In the genomic region with DNA sequence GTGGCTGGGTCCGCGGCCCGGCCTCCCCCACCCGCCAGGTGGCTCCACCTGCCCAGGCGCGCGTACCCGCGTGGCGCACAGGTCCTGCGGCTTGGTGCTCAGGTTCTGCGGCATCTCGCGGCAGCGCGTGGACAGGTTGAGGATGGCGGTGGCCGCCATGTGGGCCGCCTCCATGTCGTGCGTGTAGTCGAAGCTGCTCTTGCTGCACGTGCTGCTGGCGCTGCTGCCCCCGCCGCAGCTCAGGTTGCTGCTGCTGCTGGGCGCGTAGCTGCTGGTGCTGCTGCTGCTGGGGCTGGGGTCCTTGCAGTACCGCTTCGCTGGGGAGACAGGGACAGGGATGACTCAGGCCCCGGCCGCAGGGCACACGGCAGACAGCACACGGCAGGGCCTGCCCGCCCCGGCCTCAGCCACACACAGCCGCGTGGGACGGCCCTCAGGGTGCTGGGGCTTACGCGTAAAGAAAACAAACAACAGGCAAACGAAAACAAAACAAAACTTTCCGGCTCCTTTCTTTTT, we compare ENCODE assay signal across 32 cellular contexts.
"Had no signal": no experiment of that assay in that cellular context is flagged by ENCODE, and none has a peak within 500 bp of the region (broad histone marks: within the 10 kb centered on the region; RNA-seq: fewer than 3 reads in every experiment).

No MANE protein-coding gene starts in this region.

- H3K27me3 ChIP-seq: ascending aorta, brain microvascular endothelial cell, foreskin keratinocyte, heart left ventricle had no signal

- DNase-seq: activated CD4-positive, alpha-beta memory T cell treated with anti-CD3 and anti-CD28 coated beads for 36 hours; activated CD4-positive, alpha-beta T cell treated with anti-CD3 and anti-CD28 coated beads for 48 hours; activated CD8-positive, alpha-beta memory T cell treated with anti-CD3 and anti-CD28 coated beads, Interleukin-2, amount 50 U/mL, for 4 hours; activated effector memory CD4-positive, alpha-beta T cell treated with anti-CD3 and anti-CD28 coated beads, Interleukin-2, amount 50 U/mL, for 16 hours; activated naive CD4-positive, alpha-beta T cell treated with anti-CD3 and anti-CD28 coated beads for 36 hours; activated naive CD8-positive, alpha-beta T cell treated with anti-CD3 and anti-CD28 coated beads, Interleukin-2, amount 10 ng/mL, durations not matched to agents 7 days and 5 days; activated T-cell treated with anti-CD3 and anti-CD28 coated beads, Interleukin-2, amount 50 U/mL, for 1 hour; brain microvascular endothelial cell; dermis blood vessel endothelial cell; effector CD4-positive, alpha-beta T cell; foreskin keratinocyte; heart left ventricle; hypothalamus; immature natural killer cell; lower lobe of right lung; mesendoderm; mucosa of descending colon; stimulated activated CD4-positive, alpha-beta T cell treated with anti-CD3 and anti-CD28 coated beads, Interleukin-4, amount 100 ng/mL, for 4 hours; stimulated activated CD8-positive, alpha-beta memory T cell treated with anti-CD3 and anti-CD28 coated beads, Interleukin-4, amount 100 ng/mL, for 48 hours; stimulated activated naive B cell treated with anti-CD40 and anti-IgM and Interleukin-4, amounts not matched to agents 10 μg/mL and 1 μg/mL and 100 μg/mL, for 72 hours; stomach; tibial artery had no signal

- H3K4me1 ChIP-seq: ascending aorta, esophagus muscularis mucosa, foreskin keratinocyte, lower lobe of right lung, stomach, tibial artery had no signal

- H3K36me3 ChIP-seq: ascending aorta, brain microvascular endothelial cell, esophagus muscularis mucosa, heart left ventricle, lower lobe of right lung, stomach, tibial artery had no signal

- H3K4me3 Mint-ChIP-seq: activated CD4-positive, alpha-beta memory T cell treated with anti-CD3 and anti-CD28 coated beads for 36 hours; activated naive CD4-positive, alpha-beta T cell treated with anti-CD3 and anti-CD28 coated beads for 36 hours; activated naive CD8-positive, alpha-beta T cell treated with anti-CD3 and anti-CD28 coated beads, Interleukin-2, amount 10 ng/mL, durations not matched to agents 7 days and 5 days; activated T-helper 1 cell treated with anti-CD3 and anti-CD28 coated beads, Interleukin-12 subunit alpha, Interleukin-12 subunit beta, Interleukin-2, Interleukin-4 antibody, amounts not matched to agents 30 ng/mL and 10 ng/mL and 1 ng/mL, durations not matched to agents 14 hours and 24 hours and 36 hours; central memory CD8-positive, alpha-beta T cell; immature natural killer cell; natural killer cell treated with Interleukin-12 subunit alpha and Interleukin-12 subunit beta and Interleukin-15 and Interleukin-18, amount 100 ng/mL, for 72 hours; stimulated activated naive B cell treated with anti-CD40 and anti-IgM and Interleukin-4, amounts not matched to agents 10 μg/mL and 1 μg/mL and 100 μg/mL, for 72 hours had no signal

- H3K27me3 Mint-ChIP-seq: central memory CD8-positive, alpha-beta T cell had no signal

- H3K9me3 Mint-ChIP-seq: activated CD4-positive, alpha-beta memory T cell treated with anti-CD3 and anti-CD28 coated beads for 36 hours; activated naive CD4-positive, alpha-beta T cell treated with anti-CD3 and anti-CD28 coated beads for 36 hours; activated naive CD8-positive, alpha-beta T cell treated with anti-CD3 and anti-CD28 coated beads, Interleukin-2, amount 10 ng/mL, durations not matched to agents 7 days and 5 days; activated T-helper 1 cell treated with anti-CD3 and anti-CD28 coated beads, Interleukin-12 subunit alpha, Interleukin-12 subunit beta, Interleukin-2, Interleukin-4 antibody, amounts not matched to agents 30 ng/mL and 10 ng/mL and 1 ng/mL, durations not matched to agents 14 hours and 24 hours and 36 hours; central memory CD8-positive, alpha-beta T cell; immature natural killer cell; natural killer cell treated with Interleukin-12 subunit alpha and Interleukin-12 subunit beta and Interleukin-15 and Interleukin-18, amount 100 ng/mL, for 72 hours had no signal

- ATAC-seq: activated CD4-positive, CD25-positive, alpha-beta regulatory T cell treated with anti-CD3 and anti-CD28 coated beads, Interleukin-2, amount 50 U/mL, for 24 hours; foreskin keratinocyte; lower lobe of right lung; mucosa of descending colon; natural killer cell treated with Interleukin-12 subunit alpha and Interleukin-12 subunit beta and Interleukin-15 and Interleukin-18, amount 100 ng/mL, for 72 hours; sciatic nerve; stimulated activated naive B cell treated with anti-CD40 and anti-IgM and Interleukin-4, amounts not matched to agents 10 μg/mL and 1 μg/mL and 100 μg/mL, for 72 hours had no signal

- H3K4me1 Mint-ChIP-seq: activated naive CD8-positive, alpha-beta T cell treated with anti-CD3 and anti-CD28 coated beads, Interleukin-2, amount 10 ng/mL, durations not matched to agents 7 days and 5 days; central memory CD8-positive, alpha-beta T cell; immature natural killer cell; stimulated activated naive B cell treated with anti-CD40 and anti-IgM and Interleukin-4, amounts not matched to agents 10 μg/mL and 1 μg/mL and 100 μg/mL, for 72 hours had no signal

- H3K4me3 ChIP-seq: ascending aorta, esophagus muscularis mucosa, heart left ventricle, lower lobe of right lung, mucosa of descending colon, skin epidermis, stomach, tibial artery had no signal

- H3K36me3 Mint-ChIP-seq: activated CD4-positive, alpha-beta memory T cell treated with anti-CD3 and anti-CD28 coated beads for 36 hours; activated naive CD8-positive, alpha-beta T cell treated with anti-CD3 and anti-CD28 coated beads, Interleukin-2, amount 10 ng/mL, durations not matched to agents 7 days and 5 days; immature natural killer cell; natural killer cell treated with Interleukin-12 subunit alpha and Interleukin-12 subunit beta and Interleukin-15 and Interleukin-18, amount 100 ng/mL, for 72 hours; stimulated activated naive B cell treated with anti-CD40 and anti-IgM and Interleukin-4, amounts not matched to agents 10 μg/mL and 1 μg/mL and 100 μg/mL, for 72 hours had no signal

- H3K27ac ChIP-seq: ascending aorta, brain microvascular endothelial cell, esophagus muscularis mucosa, foreskin keratinocyte, lower lobe of right lung, skin epidermis, stomach, tibial artery, VCaP had no signal

- H3K27ac Mint-ChIP-seq: activated CD4-positive, alpha-beta memory T cell treated with anti-CD3 and anti-CD28 coated beads for 36 hours; activated naive CD4-positive, alpha-beta T cell treated with anti-CD3 and anti-CD28 coated beads for 36 hours; activated naive CD8-positive, alpha-beta T cell treated with anti-CD3 and anti-CD28 coated beads, Interleukin-2, amount 10 ng/mL, durations not matched to agents 7 days and 5 days; activated T-helper 1 cell treated with anti-CD3 and anti-CD28 coated beads, Interleukin-12 subunit alpha, Interleukin-12 subunit beta, Interleukin-2, Interleukin-4 antibody, amounts not matched to agents 30 ng/mL and 10 ng/mL and 1 ng/mL, durations not matched to agents 14 hours and 24 hours and 36 hours; natural killer cell treated with Interleukin-12 subunit alpha and Interleukin-12 subunit beta and Interleukin-15 and Interleukin-18, amount 100 ng/mL, for 72 hours; progenitor cell of endocrine pancreas; stimulated activated naive B cell treated with anti-CD40 and anti-IgM and Interleukin-4, amounts not matched to agents 10 μg/mL and 1 μg/mL and 100 μg/mL, for 72 hours had no signal

- H3K9me3 ChIP-seq: ascending aorta, esophagus muscularis mucosa, heart left ventricle, lower lobe of right lung, mucosa of descending colon, stomach, tibial artery had no signal
